32 cellular contexts compared by ENCODE assay signal in the genomic region with DNA sequence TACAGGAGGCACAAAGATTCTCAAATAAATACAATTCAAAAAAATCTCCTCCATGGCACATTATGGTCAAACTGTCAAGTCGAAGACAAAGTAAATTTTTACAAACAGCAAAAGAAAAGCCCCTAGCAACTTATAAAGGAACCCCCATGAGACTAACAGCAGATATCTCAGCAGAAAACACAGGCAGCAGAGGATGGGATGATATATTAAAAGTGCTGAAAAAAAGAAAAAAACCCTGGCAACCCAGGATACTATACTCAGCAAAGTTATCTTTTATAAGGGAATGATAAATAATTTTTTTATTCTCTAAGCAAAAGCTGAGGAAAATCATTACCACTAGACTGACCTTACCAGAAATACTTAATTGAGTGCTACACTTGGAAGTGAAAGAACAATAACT.
DNase-seq lines count a peak whose midpoint lies in the region; ATAC-seq and TF ChIP-seq lines count a peak whose summit lies in the region.
"Had no signal": no experiment of that assay in that cellular context is flagged by ENCODE, and none has a peak within 500 bp of the region (broad histone marks: within the 10 kb centered on the region; RNA-seq: fewer than 3 reads in every experiment).

No MANE protein-coding gene starts in this region.

- H3K4me1 ChIP-seq in BE2C (peaks cover 26% of the 10 kb centered on the region), HEK293 (ENCODE audit: control insufficient read depth, insufficient read depth, low read length) (no peaks in the 10 kb centered on the region)
- H3K4me1 ChIP-seq: A549; BLaER1; BLaER1 treated with 17β-estradiol and CSF1 and Interleukin-3, amounts not matched to agents 10 nM and 100 nM had no signal

- TF ChIP-seq CTCF in BE2C (IDR thresholded peaks at IDR 0.05; ENCODE audit: low read depth, low read length) (no peak), HEK293 (tag by site-specific recombination; IDR thresholded peaks at IDR 0.05) (no peak)

- H3K27ac Mint-ChIP-seq in activated CD4-positive, alpha-beta T cell treated with anti-CD3 and anti-CD28 coated beads, Interleukin-2, amount 10 ng/mL, durations not matched to agents 7 days and 5 days: peak overlapping the region; percentile 14
- H3K27ac Mint-ChIP-seq: B cell; CD14-positive monocyte; CD4-positive, alpha-beta memory T cell; CD4-positive, alpha-beta T cell; CD4-positive, CD25-positive, alpha-beta regulatory T cell; CD8-positive, alpha-beta memory T cell; CD8-positive, alpha-beta T cell had no signal

- H3K9me3 ChIP-seq in BE2C (peaks cover 27% of the 10 kb centered on the region), HEK293 (ENCODE audit: control insufficient read depth, insufficient read depth, low read depth, low read length) (no peaks in the 10 kb centered on the region)
- H3K9me3 ChIP-seq: A549, Caco-2 had no signal

- DNase-seq in activated CD4-positive, alpha-beta T cell treated with anti-CD3 and anti-CD28 coated beads, Interleukin-2, amount 10 ng/mL, durations not matched to agents 7 days and 5 days: no peak
- DNase-seq in activated CD4-positive, alpha-beta T cell treated with anti-CD3 and anti-CD28 coated beads for 4 hours: no peak
- DNase-seq in BE2C: peak; percentile 59
- DNase-seq: 8988T; ACHN; AML-193; C1 segment of cervical spinal cord; Caco-2; Calu3; CD4-positive, alpha-beta memory T cell; CD4-positive, alpha-beta T cell; CD4-positive, CD25-positive, alpha-beta regulatory T cell; CD8-positive, alpha-beta memory T cell; CD8-positive, alpha-beta T cell; COR-L47; DMS 273 treated with DMSO at 0.1 percent for 48 hours; DMS153; DMS53; DMS79; DMS79 treated with DMSO at 0.1 percent for 48 hours; DND-41; EL had no signal

- peaks cover 34% of the 10 kb centered on the region for H3K27me3 ChIP-seq in BE2C
- H3K27me3 ChIP-seq: BLaER1; BLaER1 treated with 17β-estradiol and CSF1 and Interleukin-3, amounts not matched to agents 10 nM and 100 nM had no signal

- no peaks in the 10 kb centered on the region for H3K36me3 Mint-ChIP-seq in activated CD4-positive, alpha-beta T cell treated with anti-CD3 and anti-CD28 coated beads, Interleukin-2, amount 10 ng/mL, durations not matched to agents 7 days and 5 days (ENCODE audit: low read depth)
- H3K36me3 Mint-ChIP-seq: CD14-positive monocyte; CD4-positive, alpha-beta memory T cell; CD4-positive, CD25-positive, alpha-beta regulatory T cell; CD8-positive, alpha-beta memory T cell; CD8-positive, alpha-beta T cell had no signal

- CTCF ChIA-PET in activated CD4-positive, alpha-beta T cell treated with anti-CD3 and anti-CD28 coated beads, Interleukin-2, amount 10 ng/mL, durations not matched to agents 7 days and 5 days (lab: Charles Lee): no interaction called here
- CTCF ChIA-PET in HEK293 (lab: Yijun Ruan, JAX): no interaction called here

- no peak overlapping the region for H3K27ac ChIP-seq in HEK293 (ENCODE audit: extremely low read depth, low read depth, low read length)
- H3K27ac ChIP-seq: 22Rv1; A549; BLaER1; BLaER1 treated with 17β-estradiol and CSF1 and Interleukin-3, amounts not matched to agents 10 nM and 100 nM; C4-2B had no signal

- no peaks in the 10 kb centered on the region for H3K27me3 Mint-ChIP-seq in activated CD4-positive, alpha-beta T cell treated with anti-CD3 and anti-CD28 coated beads, Interleukin-2, amount 10 ng/mL, durations not matched to agents 7 days and 5 days
- H3K27me3 Mint-ChIP-seq: CD4-positive, alpha-beta T cell; CD8-positive, alpha-beta memory T cell had no signal

- peaks cover 5% of the 10 kb centered on the region for H3K9me3 Mint-ChIP-seq in activated CD4-positive, alpha-beta T cell treated with anti-CD3 and anti-CD28 coated beads, Interleukin-2, amount 10 ng/mL, durations not matched to agents 7 days and 5 days

- no peak overlapping the region for H3K4me3 Mint-ChIP-seq in activated CD4-positive, alpha-beta T cell treated with anti-CD3 and anti-CD28 coated beads, Interleukin-2, amount 10 ng/mL, durations not matched to agents 7 days and 5 days
- H3K4me3 Mint-ChIP-seq: B cell; CD14-positive monocyte; CD4-positive, alpha-beta memory T cell; CD4-positive, alpha-beta T cell; CD4-positive, CD25-positive, alpha-beta regulatory T cell; CD8-positive, alpha-beta memory T cell; CD8-positive, alpha-beta T cell had no signal

- no peaks in the 10 kb centered on the region for H3K4me1 Mint-ChIP-seq in activated CD4-positive, alpha-beta T cell treated with anti-CD3 and anti-CD28 coated beads, Interleukin-2, amount 10 ng/mL, durations not matched to agents 7 days and 5 days
- H3K4me1 Mint-ChIP-seq: B cell; CD14-positive monocyte; CD4-positive, alpha-beta memory T cell; CD4-positive, CD25-positive, alpha-beta regulatory T cell; CD8-positive, alpha-beta memory T cell had no signal

- no peak for ATAC-seq in GM18511 (IDR thresholded peaks at IDR 0.05; ENCODE audit: unreplicated experiment)
- no peak for ATAC-seq in HG02798 (IDR thresholded peaks at IDR 0.05; ENCODE audit: poor library complexity, unreplicated experiment)
- ATAC-seq: A549; CD8-positive, alpha-beta T cell had no signal

- no peak overlapping the region for H3K4me3 ChIP-seq in BE2C (ENCODE audit: low read depth, low read length)
- no peak overlapping the region for H3K4me3 ChIP-seq in HEK293 (ENCODE audit: low read depth, low read length)
- H3K4me3 ChIP-seq: A549; BLaER1; BLaER1 treated with 17β-estradiol and CSF1 and Interleukin-3, amounts not matched to agents 10 nM and 100 nM had no signal

- POLR2A ChIA-PET in activated CD4-positive, alpha-beta T cell treated with anti-CD3 and anti-CD28 coated beads, Interleukin-2, amount 10 ng/mL, durations not matched to agents 7 days and 5 days (lab: Charles Lee): no interaction called here
- POLR2A ChIA-PET in HEK293 (lab: Yijun Ruan, JAX): no interaction called here

- H3K36me3 ChIP-seq in BE2C: no peaks in the 10 kb centered on the region
- no peaks in the 10 kb centered on the region for H3K36me3 ChIP-seq in HEK293 (ENCODE audit: control insufficient read depth in 2 of 2, insufficient read depth in 1 of 2, low read length in 2 of 2)
- H3K36me3 ChIP-seq: BLaER1; BLaER1 treated with 17β-estradiol and CSF1 and Interleukin-3, amounts not matched to agents 10 nM and 100 nM had no signal

TF ChIP-seq in HEK293, 187 proteins besides CTCF, POLR2A, EP300 and RAD21:
- TF ChIP-seq SETDB1 (IDR thresholded peaks at IDR 0.05; ENCODE audit: insufficient read length, low read length) (peak; percentile 75), ZNF292 (tag by site-specific recombination; IDR thresholded peaks at IDR 0.05; ENCODE audit: borderline replicate concordance, low read depth) (no peak)
